Comparison of ENCODE assay signal across 29 cellular contexts in genomic region chr22:29062286-29062949, GRCh38. TPM values are rescaled to one million over a fixed set of nuclear protein-coding genes. Genes with fewer than 3 reads are reported as not detected.
A peak's percentile ranks its signal among the peaks of the same experiment; 100 is the strongest.
DNase-seq lines count a peak whose midpoint lies in the region; ATAC-seq and TF ChIP-seq lines count a peak whose summit lies in the region.
"Had no signal": no experiment of that assay in that cellular context is flagged by ENCODE, and none has a peak within 500 bp of the region (broad histone marks: within the 10 kb centered on the region; RNA-seq: fewer than 3 reads in every experiment).

No MANE protein-coding gene starts in this region.

- no peaks in the 10 kb centered on the region for H3K36me3 Mint-ChIP-seq in mesothelial cell of epicardium
- H3K36me3 Mint-ChIP-seq in activated T-cell treated with anti-CD3 and anti-CD28 coated beads, Interleukin-2, amount 50 U/mL, for 24 hours (ENCODE audit: low read depth): no peaks in the 10 kb centered on the region
- H3K36me3 Mint-ChIP-seq: activated CD4-positive, alpha-beta memory T cell treated with anti-CD3 and anti-CD28 coated beads for 36 hours; activated naive CD8-positive, alpha-beta T cell treated with anti-CD3 and anti-CD28 coated beads for 36 hours had no signal

- 42 to 57% methylated on average over 6 to 11 of the region's 11 CpGs for WGBS in body of pancreas, 2 donors

- ATAC-seq in body of pancreas: peak; percentile 18
- ATAC-seq: esophagus mucosa, gastrocnemius medialis, Right ventricle myocardium inferior, sciatic nerve had no signal

- CTCF ChIA-PET in RWPE1 (lab: Yijun Ruan, JAX): no interaction called here

- no peak overlapping the region for H3K9ac ChIP-seq in HUES48 (ENCODE audit: low read depth, low read length)

- intact Hi-C loops in body of pancreas (cut with DNase I): loop anchor here (10.0 kb wide), 1 partner anchor 192 kb away; no protein-coding TSS in a partner anchor

- H3K9me3 ChIP-seq in HUES48 (ENCODE audit: control insufficient read depth, insufficient read depth, low read length) (no peaks in the 10 kb centered on the region), body of pancreas (no peaks in the 10 kb centered on the region)
- H3K9me3 ChIP-seq: gastrocnemius medialis, MG63, tibial artery had no signal

- POLR2A ChIA-PET in RWPE1 (lab: Yijun Ruan, JAX; ENCODE audit: low non-redundant PET): no interaction called here

- H3K27me3 ChIP-seq in HUES48 (ENCODE audit: control insufficient read depth, insufficient read depth, low read length): no peaks in the 10 kb centered on the region
- H3K27me3 ChIP-seq in body of pancreas: no peaks in the 10 kb centered on the region
- H3K27me3 ChIP-seq: gastrocnemius medialis, MG63 had no signal

- H3K27ac ChIP-seq in HUES48 (ENCODE audit: low read depth, low read length): peak overlapping the region; percentile 24
- no peak overlapping the region for H3K27ac ChIP-seq in body of pancreas
- H3K27ac ChIP-seq in RWPE1: no peak overlapping the region
- H3K27ac ChIP-seq: tibial artery had no signal

- peak; percentile 21 for DNase-seq in Daoy (ENCODE audit: low read depth)
- DNase-seq in body of pancreas: no peak
- DNase-seq in myocyte (ENCODE audit: low read depth): peak; percentile 86
- no peak for DNase-seq in KG1 (lab: John Stamatoyannopoulos, UW)
- DNase-seq in mesothelial cell of epicardium (ENCODE audit: low spot score in 2 of 2, unreplicated experiment in 2 of 2): no peak
- no peak for DNase-seq in activated T-cell treated with anti-CD3 and anti-CD28 coated beads, Interleukin-2, amount 50 U/mL, for 24 hours
- DNase-seq in RWPE1 (ENCODE audit: low spot score): no peak
- DNase-seq: activated CD4-positive, alpha-beta memory T cell treated with anti-CD3 and anti-CD28 coated beads for 36 hours; activated CD4-positive, CD25-positive, alpha-beta regulatory T cell; activated effector memory CD4-positive, alpha-beta T cell treated with Interleukin-2 at 50 U/mL for 16 hours; activated naive CD8-positive, alpha-beta T cell treated with anti-CD3 and anti-CD28 coated beads for 36 hours; CD4-positive, alpha-beta T cell; DMS 273 treated with DMSO at 0.1 percent for 48 hours; effector CD8-positive, alpha-beta T cell; gastrocnemius medialis; GDM1; hippocampal formation; MG63; NCI-H1436 treated with DMSO at 0.1 percent for 48 hours; posterior cingulate gyrus; tibial artery had no signal

- no peaks in the 10 kb centered on the region for H3K9me3 Mint-ChIP-seq in mesothelial cell of epicardium
- H3K9me3 Mint-ChIP-seq in activated T-cell treated with anti-CD3 and anti-CD28 coated beads, Interleukin-2, amount 50 U/mL, for 24 hours: no peaks in the 10 kb centered on the region
- H3K9me3 Mint-ChIP-seq: activated CD4-positive, alpha-beta memory T cell treated with anti-CD3 and anti-CD28 coated beads for 36 hours; activated naive CD8-positive, alpha-beta T cell treated with anti-CD3 and anti-CD28 coated beads for 36 hours; CD4-positive, alpha-beta T cell; nephron; stimulated activated naive CD8-positive, alpha-beta T cell treated with anti-CD3 and anti-CD28 coated beads, Interleukin-15, Interleukin-2, amounts not matched to agents 100 ng/mL and 50 ng/mL, for 24 hours had no signal

- H3K27me3 Mint-ChIP-seq in mesothelial cell of epicardium (ENCODE audit: low read depth): no peaks in the 10 kb centered on the region
- H3K27me3 Mint-ChIP-seq in activated T-cell treated with anti-CD3 and anti-CD28 coated beads, Interleukin-2, amount 50 U/mL, for 24 hours: peaks cover 20% of the 10 kb centered on the region

- H3K36me3 ChIP-seq in HUES48 (ENCODE audit: control insufficient read depth, insufficient read depth, low read length) (no peaks in the 10 kb centered on the region), body of pancreas (replicated peaks in 1 of 2; ENCODE audit: insufficient read depth in 1 of 2, low read depth in 2 of 2) (no peaks in the 10 kb centered on the region)
- H3K36me3 ChIP-seq: gastrocnemius medialis, MG63, tibial artery had no signal

- no peak for TF ChIP-seq CTCF in body of pancreas (IDR thresholded peaks at IDR 0.05)
- TF ChIP-seq CTCF in mesothelial cell of epicardium (IDR thresholded peaks at IDR 0.05; ENCODE audit: unreplicated experiment): no peak
- no peak for TF ChIP-seq CTCF in RWPE1 (conservative IDR thresholded peaks at IDR 0.05; ENCODE audit: low read depth)

- H3K4me1 Mint-ChIP-seq in mesothelial cell of epicardium: peaks cover 10% of the 10 kb centered on the region
- H3K4me1 Mint-ChIP-seq in activated T-cell treated with anti-CD3 and anti-CD28 coated beads, Interleukin-2, amount 50 U/mL, for 24 hours (ENCODE audit: low read depth): peaks cover 19% of the 10 kb centered on the region

- H3K27ac Mint-ChIP-seq in mesothelial cell of epicardium: no peak overlapping the region
- no peak overlapping the region for H3K27ac Mint-ChIP-seq in activated T-cell treated with anti-CD3 and anti-CD28 coated beads, Interleukin-2, amount 50 U/mL, for 24 hours
- H3K27ac Mint-ChIP-seq: activated CD4-positive, alpha-beta memory T cell treated with anti-CD3 and anti-CD28 coated beads for 36 hours; activated naive CD8-positive, alpha-beta T cell treated with anti-CD3 and anti-CD28 coated beads for 36 hours; CD4-positive, alpha-beta T cell; stimulated activated naive CD8-positive, alpha-beta T cell treated with anti-CD3 and anti-CD28 coated beads, Interleukin-15, Interleukin-2, amounts not matched to agents 100 ng/mL and 50 ng/mL, for 24 hours had no signal

- TF ChIP-seq POLR2A in body of pancreas (IDR thresholded peaks at IDR 0.05): no peak

- no peak overlapping the region for H3K4me3 Mint-ChIP-seq in mesothelial cell of epicardium
- no peak overlapping the region for H3K4me3 Mint-ChIP-seq in activated T-cell treated with anti-CD3 and anti-CD28 coated beads, Interleukin-2, amount 50 U/mL, for 24 hours
- H3K4me3 Mint-ChIP-seq: activated CD4-positive, alpha-beta memory T cell treated with anti-CD3 and anti-CD28 coated beads for 36 hours; activated naive CD8-positive, alpha-beta T cell treated with anti-CD3 and anti-CD28 coated beads for 36 hours; CD4-positive, alpha-beta T cell; nephron; stimulated activated naive CD8-positive, alpha-beta T cell treated with anti-CD3 and anti-CD28 coated beads, Interleukin-15, Interleukin-2, amounts not matched to agents 100 ng/mL and 50 ng/mL, for 24 hours had no signal

- H3K4me3 ChIP-seq in HUES48 (ENCODE audit: low read depth, low read length): no peak overlapping the region
- no peak overlapping the region for H3K4me3 ChIP-seq in body of pancreas
- H3K4me3 ChIP-seq: gastrocnemius medialis, MG63, tibial artery had no signal

- H3K4me1 ChIP-seq in HUES48 (ENCODE audit: control insufficient read depth, insufficient read depth, low read length): no peaks in the 10 kb centered on the region
- no peaks in the 10 kb centered on the region for H3K4me1 ChIP-seq in body of pancreas
- H3K4me1 ChIP-seq: tibial artery had no signal

RNA-seq across cellular contexts. Expression of gene C22orf31, which starts 0.8 kb away (rescaled TPM):
- total RNA-seq in Daoy (2014; rRNA removed; shearing (Covaris generic)): not detected in 2 replicates
- total RNA-seq in body of pancreas (not detected), myocyte (not detected in 2 replicates), mesothelial cell of epicardium (0.44 to 0.45 TPM in 2 of 3 replicates, not detected in the other)
- not detected for polyA plus RNA-seq in myocyte (2012)
- total RNA-seq: activated CD4-positive, alpha-beta memory T cell treated with anti-CD3 and anti-CD28 coated beads for 36 hours; activated naive CD8-positive, alpha-beta T cell treated with anti-CD3 and anti-CD28 coated beads for 36 hours; CD4-positive, alpha-beta T cell; esophagus mucosa; gastrocnemius medialis; mononuclear cell; Right ventricle myocardium inferior; sciatic nerve had no signal
- polyA plus RNA-seq: liver had no signal

RNA-seq across cellular contexts. Expression of gene KREMEN1, which starts 10.4 kb away (rescaled TPM):
- 0.36 and 1.4 TPM in 2 replicates for total RNA-seq in Daoy (2014; rRNA removed; shearing (Covaris generic))
- 1 to 10 TPM; 6.6 to 7.3 TPM for total RNA-seq in body of pancreas
- total RNA-seq in myocyte: 78.1 and 84.1 TPM in 2 replicates
- polyA plus RNA-seq in myocyte (2012): 34.6 TPM
- total RNA-seq in mesothelial cell of epicardium: 24.4 to 30.9 TPM (median 28.5 TPM) in 3 replicates
- total RNA-seq: CD4-positive, alpha-beta T cell had no signal

Comparison
In these comparisons a context has a peak if more than half of its experiments do, and no peak if none do; other contexts are left out.
1. DNase-seq: peak in Daoy (single experiment) and myocyte (single experiment); none in body of pancreas (0 of 4), KG1 (single experiment), mesothelial cell of epicardium (0 of 2), activated T-cell treated with anti-CD3 and anti-CD28 coated beads, Interleukin-2, amount 50 U/mL, for 24 hours (single experiment) and RWPE1 (single experiment).